11 cellular contexts compared by ENCODE assay signal in genomic region chr6:149480502-149481280, GRCh38. TPM values are rescaled to one million over a fixed set of nuclear protein-coding genes. Genes with fewer than 3 reads are reported as not detected.
A peak's percentile ranks its signal among the peaks of the same experiment; 100 is the strongest.
DNase-seq lines count a peak whose midpoint lies in the region; ATAC-seq, FAIRE-seq and TF ChIP-seq lines count a peak whose summit lies in the region.
"Had no signal": no experiment of that assay in that cellular context is flagged by ENCODE, and none has a peak within 500 bp of the region (broad histone marks: within the 10 kb centered on the region; RNA-seq: fewer than 3 reads in every experiment).

No MANE protein-coding gene starts in this region.

- H3K36me3 Mint-ChIP-seq in T-helper 2 cell treated with Interferon-gamma antibody and Interleukin-4, amounts not matched to agents 5 μg/mL and 100 μg/mL, for 36 hours (ENCODE audit: low read depth): peaks cover 14% of the 10 kb centered on the region
- H3K36me3 Mint-ChIP-seq in activated naive CD8-positive, alpha-beta T cell treated with anti-CD3 and anti-CD28 coated beads for 36 hours: peaks cover 57% of the 10 kb centered on the region

- H3K4me3 Mint-ChIP-seq in T-helper 2 cell treated with Interferon-gamma antibody and Interleukin-4, amounts not matched to agents 5 μg/mL and 100 μg/mL, for 36 hours: peak overlapping the region; percentile 90
- H3K4me3 Mint-ChIP-seq in activated naive CD8-positive, alpha-beta T cell treated with anti-CD3 and anti-CD28 coated beads for 36 hours: peak overlapping the region; percentile 89

- no peak for ATAC-seq in HG02885 (IDR thresholded peaks at IDR 0.05; ENCODE audit: poor library complexity, unreplicated experiment)

- H3K27ac Mint-ChIP-seq in T-helper 2 cell treated with Interferon-gamma antibody and Interleukin-4, amounts not matched to agents 5 μg/mL and 100 μg/mL, for 36 hours: peak overlapping the region; percentile 93
- peak overlapping the region; percentile 96 for H3K27ac Mint-ChIP-seq in activated naive CD8-positive, alpha-beta T cell treated with anti-CD3 and anti-CD28 coated beads for 36 hours

- no peaks in the 10 kb centered on the region for H3K9me3 Mint-ChIP-seq in T-helper 2 cell treated with Interferon-gamma antibody and Interleukin-4, amounts not matched to agents 5 μg/mL and 100 μg/mL, for 36 hours
- no peaks in the 10 kb centered on the region for H3K9me3 Mint-ChIP-seq in activated naive CD8-positive, alpha-beta T cell treated with anti-CD3 and anti-CD28 coated beads for 36 hours

- H3K4me1 Mint-ChIP-seq in T-helper 2 cell treated with Interferon-gamma antibody and Interleukin-4, amounts not matched to agents 5 μg/mL and 100 μg/mL, for 36 hours (ENCODE audit: low read depth): peaks cover 56% of the 10 kb centered on the region
- peaks cover 62% of the 10 kb centered on the region for H3K4me1 Mint-ChIP-seq in activated naive CD8-positive, alpha-beta T cell treated with anti-CD3 and anti-CD28 coated beads for 36 hours

- no peak for DNase-seq in GM12892 (ENCODE audit: insufficient read length)
- DNase-seq in T-helper 2 cell treated with Interferon-gamma antibody and Interleukin-4, amounts not matched to agents 5 μg/mL and 100 μg/mL, for 36 hours (ENCODE audit: low spot score): no peak
- no peak for DNase-seq in activated naive CD8-positive, alpha-beta T cell treated with anti-CD3 and anti-CD28 coated beads for 36 hours
- DNase-seq in stimulated activated CD4-positive, alpha-beta T cell treated with anti-CD3 and anti-CD28 coated beads, Interleukin-2, amount 100 ng/mL, for 24 hours: peak; percentile 60 to 61
- DNase-seq in amniotic stem cell (lab: John Stamatoyannopoulos, UW): no peak
- DNase-seq in C1 segment of cervical spinal cord (lab: John Stamatoyannopoulos, UW): no peak
- DNase-seq in NCI-H128 (lab: John Stamatoyannopoulos, UW; ENCODE audit: unreplicated experiment): no peak
- DNase-seq: colonic mucosa, HCEC 1CT had no signal

- H3K27me3 Mint-ChIP-seq in T-helper 2 cell treated with Interferon-gamma antibody and Interleukin-4, amounts not matched to agents 5 μg/mL and 100 μg/mL, for 36 hours (ENCODE audit: low read depth): no peaks in the 10 kb centered on the region
- no peaks in the 10 kb centered on the region for H3K27me3 Mint-ChIP-seq in activated naive CD8-positive, alpha-beta T cell treated with anti-CD3 and anti-CD28 coated beads for 36 hours

- TF ChIP-seq POLR2A in GM12892 (IDR thresholded peaks at IDR 0.05; ENCODE audit: low read depth, low read length): peak; percentile 39; the same call in 1 of the 2 replicates

- peak; percentile 58 for FAIRE-seq in GM12892 (lab: Jason Lieb, UNC)
- FAIRE-seq: urothelium cell line had no signal

RNA-seq across cellular contexts. Expression of gene ZC3H12D, which starts 4.1 kb away (rescaled TPM):
- 8.8 TPM for polyA plus RNA-seq in GM12892 (2012; ENCODE audit: missing spikeins)
- 10 to 100 TPM; 27.9 to 28.0 TPM for total RNA-seq in activated naive CD8-positive, alpha-beta T cell treated with anti-CD3 and anti-CD28 coated beads for 36 hours

Comparison
In these comparisons a context has a peak if more than half of its experiments do, and no peak if none do; other contexts are left out.
1. DNase-seq: peak in stimulated activated CD4-positive, alpha-beta T cell treated with anti-CD3 and anti-CD28 coated beads, Interleukin-2, amount 100 ng/mL, for 24 hours (2 of 2); none in GM12892 (single experiment), T-helper 2 cell treated with Interferon-gamma antibody and Interleukin-4, amounts not matched to agents 5 μg/mL and 100 μg/mL, for 36 hours (single experiment), activated naive CD8-positive, alpha-beta T cell treated with anti-CD3 and anti-CD28 coated beads for 36 hours (single experiment), amniotic stem cell (single experiment), C1 segment of cervical spinal cord (0 of 14) and NCI-H128 (single experiment).